11 cellular contexts compared by ENCODE assay signal in the genomic region with DNA sequence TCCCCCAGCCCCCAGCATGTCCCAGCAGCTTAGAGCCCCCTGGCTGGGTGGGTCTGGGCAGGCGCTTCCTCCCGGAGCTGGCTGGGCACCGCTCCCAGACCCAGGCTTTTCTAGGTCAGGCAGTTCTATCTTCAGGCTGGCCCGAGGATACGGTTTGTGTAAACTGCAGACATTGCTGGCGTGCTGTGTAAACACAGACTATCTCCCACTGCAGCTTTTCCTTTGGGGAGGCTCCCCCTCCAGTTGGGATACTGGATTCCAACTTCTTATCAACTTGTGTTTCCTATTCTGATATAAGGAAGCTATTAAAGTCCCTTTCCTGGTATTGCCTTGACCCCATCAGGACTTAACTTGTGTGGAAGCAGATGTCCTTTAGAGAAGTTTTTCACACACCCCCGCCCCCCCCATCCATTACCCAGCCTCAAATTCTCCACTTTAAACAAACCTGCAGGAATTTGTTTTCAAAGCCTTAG. TPM values are rescaled to one million over a fixed set of nuclear protein-coding genes. Genes with fewer than 3 reads are reported as not detected.
DNase-seq lines count a peak whose midpoint lies in the region; ATAC-seq and TF ChIP-seq lines count a peak whose summit lies in the region.
"Had no signal": no experiment of that assay in that cellular context is flagged by ENCODE, and none has a peak within 500 bp of the region (broad histone marks: within the 10 kb centered on the region; RNA-seq: fewer than 3 reads in every experiment).

No MANE protein-coding gene starts in this region.

- peak overlapping the region in 1 of 5 experiments; percentile 5 for H3K4me3 Mint-ChIP-seq in brain
- H3K4me3 Mint-ChIP-seq: naive B cell had no signal

- peak overlapping the region in 4 of 5 experiments; percentile 14 to 62 (median 45) for H3K27ac Mint-ChIP-seq in brain

- H3K36me3 Mint-ChIP-seq in brain, result no peaks in the 10 kb centered on the region
- H3K36me3 Mint-ChIP-seq: naive B cell had no signal

- POLR2A ChIA-PET in RWPE1 (lab: Yijun Ruan, JAX; ENCODE audit: low non-redundant PET), result no interaction called here

- H3K4me3 ChIP-seq in psoas muscle, result peak overlapping the region; percentile 41
- H3K4me3 ChIP-seq: BLaER1 treated with 17β-estradiol and CSF1 and Interleukin-3, amounts not matched to agents 10 nM and 100 nM had no signal

- no peaks in the 10 kb centered on the region for H3K9me3 Mint-ChIP-seq in brain
- H3K9me3 Mint-ChIP-seq: naive B cell had no signal

- no peak for TF ChIP-seq CTCF in brain (conservative IDR thresholded peaks at IDR 0.05)
- no peak for TF ChIP-seq CTCF in psoas muscle (IDR thresholded peaks at IDR 0.05)
- TF ChIP-seq CTCF in RWPE1 (conservative IDR thresholded peaks at IDR 0.05; ENCODE audit: low read depth), result no peak

- CTCF ChIA-PET in RWPE1 (lab: Yijun Ruan, JAX), result interaction anchor here (0.6 to 1.1 kb wide), 4 partner anchors 20 to 136 kb away, joined by 3 to 6 read pairs (median 4); no protein-coding TSS in a partner anchor

- intact Hi-C loops in psoas muscle (cut with DNase I), result no loop called here

- no peaks in the 10 kb centered on the region for H3K27me3 Mint-ChIP-seq in brain
- H3K27me3 Mint-ChIP-seq: naive B cell had no signal

- DNase-seq in EH (ENCODE audit: low read depth) (peak; percentile 56), left kidney (ENCODE audit: low read depth, low spot score) (peak; percentile 33), psoas muscle (peak; percentile 32 to 76), iPS-NIHi11 (ENCODE audit: low spot score) (no peak), NCI-H2227 (lab: John Stamatoyannopoulos, UW; ENCODE audit: unreplicated experiment) (no peak), RWPE1 (ENCODE audit: low spot score) (no peak)
- DNase-seq: naive B cell, SIG-M5 had no signal

- H3K4me1 Mint-ChIP-seq in brain, result peaks cover 24% of the 10 kb centered on the region

- no peaks in the 10 kb centered on the region for H3K36me3 ChIP-seq in psoas muscle (ENCODE audit: insufficient read depth in 1 of 2, low read depth in 1 of 2)
- H3K36me3 ChIP-seq: BLaER1 treated with 17β-estradiol and CSF1 and Interleukin-3, amounts not matched to agents 10 nM and 100 nM had no signal

- ATAC-seq in psoas muscle, result peak; percentile 57 to 90 (median 86)
- ATAC-seq in GM18870 (IDR thresholded peaks at IDR 0.05; ENCODE audit: unreplicated experiment), result no peak

- H3K9me3 ChIP-seq in psoas muscle, result no peaks in the 10 kb centered on the region
- H3K9me3 ChIP-seq: BLaER1 treated with 17β-estradiol and CSF1 and Interleukin-3, amounts not matched to agents 10 nM and 100 nM had no signal

- H3K27me3 ChIP-seq in psoas muscle (ENCODE audit: insufficient read depth in 3 of 3, low read length in 2 of 3), result no peaks in the 10 kb centered on the region
- H3K27me3 ChIP-seq: BLaER1 treated with 17β-estradiol and CSF1 and Interleukin-3, amounts not matched to agents 10 nM and 100 nM had no signal

- H3K27ac ChIP-seq in psoas muscle (peak overlapping the region; percentile 23), RWPE1 (no peak overlapping the region)
- H3K27ac ChIP-seq: BLaER1 treated with 17β-estradiol and CSF1 and Interleukin-3, amounts not matched to agents 10 nM and 100 nM had no signal

- H3K4me1 ChIP-seq in psoas muscle, result peaks cover 20% of the 10 kb centered on the region
- H3K4me1 ChIP-seq: BLaER1 treated with 17β-estradiol and CSF1 and Interleukin-3, amounts not matched to agents 10 nM and 100 nM had no signal

- 11 to 15% (median 13%) methylated on average over 6 to 7 of the region's 7 CpGs for WGBS in psoas muscle, 3 donors

RNA-seq across cellular contexts. Expression of a gene that starts 18.3 kb away (rescaled TPM):
- polyA plus RNA-seq in brain (ENCODE audit: insufficient read depth, low read depth, low replicate concordance), result 24.1 TPM
- total RNA-seq in psoas muscle, result 10 to 100 TPM; 34.2 to 85.5 (median 50.4) TPM
- polyA plus RNA-seq in psoas muscle, result 10 to 100 TPM; 32.7 to 67.2 (median 38.1) TPM

Comparison
In these comparisons a context has a peak if more than half of its experiments do, and no peak if none do; other contexts are left out.
1. DNase-seq: peak in EH (single experiment), left kidney (single experiment) and psoas muscle (2 of 2); none in iPS-NIHi11 (single experiment), NCI-H2227 (single experiment) and RWPE1 (single experiment).